14 cellular contexts compared by ENCODE assay signal in genomic region chr1:170727953-170728352, GRCh38.
DNase-seq lines count a peak whose midpoint lies in the region; ATAC-seq, FAIRE-seq and TF ChIP-seq lines count a peak whose summit lies in the region.
"Had no signal": no experiment of that assay in that cellular context is flagged by ENCODE, and none has a peak within 500 bp of the region (broad histone marks: within the 10 kb centered on the region; RNA-seq: fewer than 3 reads in every experiment).

No MANE protein-coding gene starts in this region.

- peaks cover 47% of the 10 kb centered on the region for H3K36me3 Mint-ChIP-seq in chondrocyte (ENCODE audit: low read depth)
- H3K36me3 Mint-ChIP-seq: CD8-positive, alpha-beta T cell had no signal

- BruUV-seq in HepG2 (replicated peaks; lab: Mats Ljungman, UMichigan), result no TSS peak

- H2AFZ ChIP-seq in HepG2 (ENCODE audit: low read length), result no peak overlapping the region
- no peak overlapping the region for H2AFZ ChIP-seq in SK-N-SH (ENCODE audit: low read depth)
- no peak overlapping the region for H2AFZ ChIP-seq in mesenchymal stem cell (ENCODE audit: low read depth, low read length)

- in situ Hi-C loops in HepG2 (cut with HindIII; ENCODE audit: extremely low pct_ligation_motif_present, low pct_unique_long_range_greater_than_20kb), result no loop called here

- no peak for TF ChIP-seq EP300 in HepG2 (IDR thresholded peaks at IDR 0.05; ENCODE audit: low read depth in 2 of 2, low read length in 2 of 2)
- TF ChIP-seq EP300 in HepG2 (CRISPR knock-in tag; IDR thresholded peaks at IDR 0.05; ENCODE audit: borderline replicate concordance), result no peak
- TF ChIP-seq EP300 in SK-N-SH (IDR thresholded peaks at IDR 0.05; ENCODE audit: borderline replicate concordance in 1 of 2, low read depth in 1 of 2, low read length in 1 of 2), result no peak

- H3K27ac ChIP-seq in HepG2 (ENCODE audit: extremely low read length, insufficient read depth, low read length) (no peak overlapping the region), right lobe of liver (no peak overlapping the region), SK-N-SH (ENCODE audit: low read depth in 2 of 2, low read length in 1 of 2) (peak overlapping the region; percentile 44 to 79), mesenchymal stem cell (ENCODE audit: low read length, poor library complexity, severe bottlenecking) (no peak overlapping the region), thyroid gland (peak overlapping the region in 2 of 3 donors; percentile 42 to 49), dorsolateral prefrontal cortex (no peak overlapping the region)
- H3K27ac ChIP-seq: C4-2B had no signal

- no peaks in the 10 kb centered on the region for H3K9me3 ChIP-seq in HepG2 (ENCODE audit: low read length)
- no peaks in the 10 kb centered on the region for H3K9me3 ChIP-seq in right lobe of liver
- H3K9me3 ChIP-seq in SK-N-SH, result no peaks in the 10 kb centered on the region
- H3K9me3 ChIP-seq in mesenchymal stem cell (ENCODE audit: control insufficient read depth, low read length), result no peaks in the 10 kb centered on the region
- H3K9me3 ChIP-seq in thyroid gland, result no peaks in the 10 kb centered on the region
- H3K9me3 ChIP-seq: BE2C had no signal

- TF ChIP-seq POLR2A in HepG2 (IDR thresholded peaks at IDR 0.05; ENCODE audit: insufficient read depth in 1 of 2, low read depth in 2 of 2, low read length in 2 of 2) (no peak), right lobe of liver (IDR thresholded peaks at IDR 0.05) (no peak), thyroid gland (IDR thresholded peaks at IDR 0.05) (no peak)

- H3K9me3 Mint-ChIP-seq in chondrocyte (ENCODE audit: low read depth), result no peaks in the 10 kb centered on the region
- H3K9me3 Mint-ChIP-seq: CD8-positive, alpha-beta T cell; H9 had no signal

- H3K4me2 ChIP-seq in HepG2 (ENCODE audit: low read depth, low read length), result no peak overlapping the region
- H3K4me2 ChIP-seq in SK-N-SH, result no peak overlapping the region
- H3K4me2 ChIP-seq in mesenchymal stem cell (ENCODE audit: low read length, poor library complexity, severe bottlenecking), result no peak overlapping the region

- no peak overlapping the region for H4K8ac ChIP-seq in mesenchymal stem cell (ENCODE audit: low read length)

- CTCF ChIA-PET in HepG2 (lab: Yijun Ruan, JAX; ENCODE audit: low intra/inter-chr PET ratio, low total read pairs), result no interaction called here
- CTCF ChIA-PET in SK-N-SH (lab: Yijun Ruan, JAX), result interaction anchor here (1.0 kb wide), 2 partner anchors 10 to 39 kb away, joined by 3 read pairs; no protein-coding TSS in a partner anchor

- H3K4me1 ChIP-seq in HepG2 (ENCODE audit: insufficient read depth, low read length) (no peaks in the 10 kb centered on the region), right lobe of liver (no peaks in the 10 kb centered on the region), SK-N-SH (ENCODE audit: control insufficient read depth in 1 of 2, insufficient read depth in 2 of 2, low read depth in 1 of 2, low read length in 1 of 2) (peaks cover 30 to 37% of the 10 kb centered on the region in 2 experiments), mesenchymal stem cell (ENCODE audit: control insufficient read depth, insufficient read depth, low read depth, low read length) (no peaks in the 10 kb centered on the region), thyroid gland (peaks cover 7 to 14% of the 10 kb centered on the region in 2 donors)
- H3K4me1 ChIP-seq: BE2C had no signal

- ATAC-seq in HepG2, result no peak
- no peak for ATAC-seq in right lobe of liver
- ATAC-seq: CD8-positive, alpha-beta T cell had no signal

- no peak overlapping the region for H3K27ac Mint-ChIP-seq in chondrocyte (ENCODE audit: unreplicated experiment)
- H3K27ac Mint-ChIP-seq: CD8-positive, alpha-beta T cell; H9 had no signal

- POLR2A ChIA-PET in HepG2 (lab: Yijun Ruan, JAX), result no interaction called here
- POLR2A ChIA-PET in SK-N-SH (lab: Yijun Ruan, JAX), result no interaction called here

- no peak overlapping the region for H2BK120ac ChIP-seq in mesenchymal stem cell (ENCODE audit: low read depth, low read length)

- H3K9ac ChIP-seq in HepG2 (ENCODE audit: insufficient read depth, low read depth, low read length) (no peak overlapping the region), SK-N-SH (peak overlapping the region; percentile 15; the same call in 1 of the 2 replicates), mesenchymal stem cell (ENCODE audit: low read length) (peak overlapping the region; percentile 30)

- no peak overlapping the region for H3K23ac ChIP-seq in mesenchymal stem cell (ENCODE audit: low read length in 2 of 2)

- no peak overlapping the region for H4K91ac ChIP-seq in mesenchymal stem cell (ENCODE audit: low read length)

- no peaks in the 10 kb centered on the region for H3K9me2 ChIP-seq in SK-N-SH

- peaks cover 91% of the 10 kb centered on the region for H3F3A ChIP-seq in SK-N-SH (replicated peaks; ENCODE audit: insufficient read depth)

- H3K4me3 ChIP-seq in HepG2 (replicated peaks in 1 of 3; ENCODE audit: insufficient read depth in 1 of 3, low read depth in 2 of 3, low read length in 3 of 3) (no peak overlapping the region), right lobe of liver (no peak overlapping the region), SK-N-SH (ENCODE audit: low read depth in 2 of 2, low read length in 1 of 2) (no peak overlapping the region), mesenchymal stem cell (ENCODE audit: insufficient read depth in 1 of 2, low read depth in 1 of 2, low read length in 2 of 2) (no peak overlapping the region), thyroid gland (replicated peaks in 1 of 3) (no peak overlapping the region), dorsolateral prefrontal cortex (no peak overlapping the region), H7 (ENCODE audit: insufficient read depth, low read depth, low read length) (no peak overlapping the region)

- intact Hi-C loops in HepG2 (cut with micrococcal nuclease; ENCODE audit: unreplicated experiment), result no loop called here
- intact Hi-C loops in right lobe of liver (cut with DNase I), result no loop called here
- intact Hi-C loops in thyroid gland (cut with DNase I), result no loop called here
- intact Hi-C loops in dorsolateral prefrontal cortex (cut with DNase I), result no loop called here

- no peak overlapping the region for H2BK15ac ChIP-seq in mesenchymal stem cell (ENCODE audit: low read depth, poor library complexity, severe bottlenecking)

- H3K79me1 ChIP-seq in mesenchymal stem cell (replicated peaks; ENCODE audit: low read length, poor library complexity, severe bottlenecking), result no peaks in the 10 kb centered on the region

- H3K79me2 ChIP-seq in HepG2 (ENCODE audit: insufficient read depth, low read length) (no peaks in the 10 kb centered on the region), SK-N-SH (ENCODE audit: insufficient read depth) (peaks cover 98% of the 10 kb centered on the region)

- 17% methylated on average over 5 of the region's 5 CpGs for WGBS in HepG2 (ENCODE audit: low lambda C conversion rate)
- WGBS in right lobe of liver (ENCODE audit: insufficient coverage, low coverage, low lambda C conversion rate, missing lambda C conversion rate), result 64% methylated on average over 5 of the region's 5 CpGs
- WGBS in SK-N-SH (ENCODE audit: low lambda C conversion rate), result 37% methylated on average over 5 of the region's 5 CpGs
- 100% methylated on average over 4 of the region's 5 CpGs for WGBS in mesenchymal stem cell
- WGBS in thyroid gland, 2 donors, result 87 to 89% methylated on average over 5 of the region's 5 CpGs

- DNase-seq in HepG2 (ENCODE audit: low spot score), result no peak
- no peak for DNase-seq in right lobe of liver
- DNase-seq in SK-N-SH, result no peak
- no peak for DNase-seq in mesenchymal stem cell
- no peak for DNase-seq in thyroid gland
- DNase-seq in dorsolateral prefrontal cortex, result no peak
- DNase-seq in chondrocyte (ENCODE audit: low spot score), result no peak
- no peak for DNase-seq in H7
- DNase-seq: BE2C; CD8-positive, alpha-beta T cell; COR-L47; H9 had no signal

- no peak overlapping the region for H3K4ac ChIP-seq in mesenchymal stem cell (ENCODE audit: low read depth in 1 of 2, low read length in 2 of 2)

- H3K27me3 ChIP-seq in HepG2 (ENCODE audit: control insufficient read depth in 1 of 2, insufficient read depth in 2 of 2, low read length in 2 of 2) (no peaks in the 10 kb centered on the region), right lobe of liver (no peaks in the 10 kb centered on the region), SK-N-SH (ENCODE audit: insufficient read depth) (no peaks in the 10 kb centered on the region), mesenchymal stem cell (ENCODE audit: control insufficient read depth in 1 of 2, insufficient read depth in 1 of 2, low read length in 2 of 2) (no peaks in the 10 kb centered on the region), thyroid gland (no peaks in the 10 kb centered on the region), dorsolateral prefrontal cortex (no peaks in the 10 kb centered on the region), H7 (ENCODE audit: control insufficient read depth, insufficient read depth, low read length) (no peaks in the 10 kb centered on the region)
- H3K27me3 ChIP-seq: BE2C had no signal

- TF ChIP-seq RAD21 in HepG2 (CRISPR knock-in tag; IDR thresholded peaks at IDR 0.05), result no peak
- no peak for TF ChIP-seq RAD21 in SK-N-SH (IDR thresholded peaks at IDR 0.05; ENCODE audit: low read length)

- peaks cover 27% of the 10 kb centered on the region for H3K4me1 Mint-ChIP-seq in chondrocyte (ENCODE audit: low read depth)
- H3K4me1 Mint-ChIP-seq: H9 had no signal

- TF ChIP-seq CTCF in HepG2 (CRISPR knock-in tag; IDR thresholded peaks at IDR 0.05), result no peak
- no peak for TF ChIP-seq CTCF in right lobe of liver (IDR thresholded peaks at IDR 0.05)
- no peak for TF ChIP-seq CTCF in SK-N-SH (IDR thresholded peaks at IDR 0.05)
- no peak for TF ChIP-seq CTCF in thyroid gland (IDR thresholded peaks at IDR 0.05)
- TF ChIP-seq CTCF in dorsolateral prefrontal cortex (IDR thresholded peaks at IDR 0.05 in 54 of 56, conservative IDR thresholded peaks at IDR 0.05 in 2 of 56; ENCODE audit: low read depth in 1 of 56, partially characterized antibody in 56 of 56), result no peak
- no peak for TF ChIP-seq CTCF in chondrocyte (IDR thresholded peaks at IDR 0.05)

- H3K18ac ChIP-seq in mesenchymal stem cell (ENCODE audit: low read depth in 1 of 2, low read length in 2 of 2), result no peak overlapping the region

- H4K20me1 ChIP-seq in HepG2 (ENCODE audit: insufficient read depth, low read length), result no peaks in the 10 kb centered on the region
- no peaks in the 10 kb centered on the region for H4K20me1 ChIP-seq in SK-N-SH (ENCODE audit: insufficient read depth)

- H2BK12ac ChIP-seq in mesenchymal stem cell (ENCODE audit: low read length in 2 of 2), result no peak overlapping the region

- H3K36me3 ChIP-seq in HepG2 (replicated peaks in 1 of 2; ENCODE audit: control insufficient read depth in 1 of 2, insufficient read depth in 2 of 2, low read length in 2 of 2) (no peaks in the 10 kb centered on the region), right lobe of liver (no peaks in the 10 kb centered on the region), SK-N-SH (replicated peaks in 1 of 2; ENCODE audit: control insufficient read depth in 1 of 2, insufficient read depth in 2 of 2, low read length in 1 of 2) (peaks cover 73 to 95% of the 10 kb centered on the region in 2 experiments), mesenchymal stem cell (ENCODE audit: control insufficient read depth in 1 of 2, insufficient read depth in 2 of 2, low read depth in 1 of 2, low read length in 2 of 2) (peaks cover 0 to 99% of the 10 kb centered on the region in 2 experiments), thyroid gland (no peaks in the 10 kb centered on the region), H7 (replicated peaks; ENCODE audit: control insufficient read depth, insufficient read depth, low read length) (no peaks in the 10 kb centered on the region)
- H3K36me3 ChIP-seq: BE2C had no signal

- H2BK5ac ChIP-seq in mesenchymal stem cell (ENCODE audit: low read depth, low read length, poor library complexity, severe bottlenecking), result no peak overlapping the region

- H3K14ac ChIP-seq in mesenchymal stem cell (ENCODE audit: low read length in 2 of 2), result no peak overlapping the region

- H3K4me3 Mint-ChIP-seq in chondrocyte (ENCODE audit: unreplicated experiment), result no peak overlapping the region
- H3K4me3 Mint-ChIP-seq: CD8-positive, alpha-beta T cell; H9 had no signal

- no peak for FAIRE-seq in HepG2 (lab: Jason Lieb, UNC)
- FAIRE-seq: HTR-8/SVneo had no signal

- H3K27me3 Mint-ChIP-seq in chondrocyte (ENCODE audit: low read depth), result no peaks in the 10 kb centered on the region

- H2AK5ac ChIP-seq in mesenchymal stem cell (ENCODE audit: low read length, severe bottlenecking), result no peak overlapping the region

Comparison
In these comparisons a context has a peak if more than half of its experiments do, and no peak if none do; other contexts are left out.
1. H3K27ac ChIP-seq: peak in SK-N-SH (2 of 2) and thyroid gland (2 of 3); none in HepG2 (single experiment), right lobe of liver (0 of 3), mesenchymal stem cell (single experiment) and dorsolateral prefrontal cortex (0 of 59).
2. Of the 25 proteins assayed by ChIP-seq in both HepG2 and SK-N-SH: peak only in HepG2: none; only in SK-N-SH: JUND, MAX, NFIC, POLR2AphosphoS5 and TCF12; in both: none; in neither: 20.